31 cellular contexts compared by ENCODE assay signal in the genomic region with DNA sequence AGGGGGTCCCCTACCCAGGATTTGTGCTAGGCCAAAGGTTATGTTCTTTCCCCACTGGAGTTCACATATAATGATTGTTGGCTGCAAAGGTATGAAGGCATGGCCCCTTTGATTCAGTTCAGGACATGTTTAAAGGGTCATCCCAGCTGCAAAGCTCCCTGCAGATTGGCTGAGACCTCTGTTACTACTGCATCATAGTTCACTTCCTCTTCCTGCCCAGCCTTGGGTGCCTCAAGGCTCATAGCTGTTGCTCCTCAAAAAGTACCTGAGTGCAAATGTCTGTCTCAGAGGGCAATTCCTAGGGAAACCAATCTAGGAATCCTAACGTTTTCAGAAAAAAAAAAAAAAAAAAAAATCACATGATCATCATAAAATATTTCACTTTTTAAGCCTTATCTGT.
"Had no signal": no experiment of that assay in that cellular context is flagged by ENCODE, and none has a peak within 500 bp of the region (broad histone marks: within the 10 kb centered on the region; RNA-seq: fewer than 3 reads in every experiment).

No MANE protein-coding gene starts in this region.

- H3K27ac ChIP-seq: adrenal gland, body of pancreas, foreskin keratinocyte, gastrocnemius medialis, heart left ventricle had no signal

- H3K4me1 ChIP-seq: adrenal gland, body of pancreas, foreskin keratinocyte, gastrocnemius medialis, heart left ventricle had no signal

- H3K27me3 ChIP-seq: adrenal gland, body of pancreas, foreskin keratinocyte, gastrocnemius medialis, heart left ventricle had no signal

- DNase-seq: activated CD4-positive, alpha-beta memory T cell treated with anti-CD3 and anti-CD28 coated beads for 36 hours; activated CD4-positive, alpha-beta T cell treated with anti-CD3 and anti-CD28 coated beads for 36 hours; activated CD4-positive, alpha-beta T cell treated with anti-CD3 and anti-CD28 coated beads, Interleukin-2, amount 10 ng/mL, durations not matched to agents 24 days and 14 days; activated CD4-positive, CD25-positive, alpha-beta regulatory T cell; activated CD4-positive, CD25-positive, alpha-beta regulatory T cell treated with anti-CD3 and anti-CD28 coated beads, Interleukin-2, amount 50 U/mL, for 72 hours; activated CD8-positive, alpha-beta memory T cell treated with anti-CD3 and anti-CD28 coated beads, Interleukin-2, amount 10 ng/mL, durations not matched to agents 7 days and 5 days; activated CD8-positive, alpha-beta memory T cell treated with anti-CD3 and anti-CD28 coated beads, Interleukin-2, amount 50 U/mL, for 4 hours; activated CD8-positive, alpha-beta T cell treated with anti-CD3 and anti-CD28 coated beads, Interleukin-2, amount 10 ng/mL, durations not matched to agents 7 days and 5 days; activated effector memory CD4-positive, alpha-beta T cell treated with anti-CD3 and anti-CD28 coated beads, Interleukin-2, amount 50 U/mL, for 16 hours; activated naive CD4-positive, alpha-beta T cell treated with anti-CD3 and anti-CD28 coated beads for 36 hours; activated naive CD8-positive, alpha-beta T cell treated with anti-CD3 and anti-CD28 coated beads for 36 hours; activated naive CD8-positive, alpha-beta T cell treated with anti-CD3 and anti-CD28 coated beads, Interleukin-2, amount 50 U/mL, for 24 hours; activated T-cell treated with anti-CD3 and anti-CD28 coated beads, Interleukin-2, amount 50 U/mL, for 1 hour; activated T-cell treated with anti-CD3 and anti-CD28 coated beads, Interleukin-2, amount 50 U/mL, for 48 hours; adrenal gland; amygdala; aorta; body of pancreas; caudate nucleus; cortex of kidney; dermis blood vessel endothelial cell; effector memory CD4-positive, alpha-beta T cell; endodermal cell; foreskin keratinocyte; gastrocnemius medialis; glutamatergic neuron; heart left ventricle; hypothalamus; T-helper 9 cell had no signal

- FAIRE-seq: colon had no signal

- H3K9me3 ChIP-seq: adrenal gland, body of pancreas, gastrocnemius medialis, heart left ventricle had no signal

- H3K36me3 ChIP-seq: adrenal gland, gastrocnemius medialis, heart left ventricle had no signal

- H3K4me3 ChIP-seq: adrenal gland, body of pancreas, gastrocnemius medialis, heart left ventricle had no signal

- ATAC-seq: activated CD4-positive, alpha-beta T cell treated with anti-CD3 and anti-CD28 coated beads for 36 hours; activated CD8-positive, alpha-beta memory T cell treated with anti-CD3 and anti-CD28 coated beads, Interleukin-2, amount 10 ng/mL, durations not matched to agents 7 days and 5 days; activated CD8-positive, alpha-beta T cell treated with anti-CD3 and anti-CD28 coated beads, Interleukin-2, amount 10 ng/mL, durations not matched to agents 7 days and 5 days; activated naive CD8-positive, alpha-beta T cell treated with anti-CD3 and anti-CD28 coated beads, Interleukin-2, amount 50 U/mL, for 24 hours; body of pancreas; esophagus mucosa; foreskin keratinocyte; gastrocnemius medialis; heart left ventricle had no signal
